12 cellular contexts compared by ENCODE assay signal in the genomic region with DNA sequence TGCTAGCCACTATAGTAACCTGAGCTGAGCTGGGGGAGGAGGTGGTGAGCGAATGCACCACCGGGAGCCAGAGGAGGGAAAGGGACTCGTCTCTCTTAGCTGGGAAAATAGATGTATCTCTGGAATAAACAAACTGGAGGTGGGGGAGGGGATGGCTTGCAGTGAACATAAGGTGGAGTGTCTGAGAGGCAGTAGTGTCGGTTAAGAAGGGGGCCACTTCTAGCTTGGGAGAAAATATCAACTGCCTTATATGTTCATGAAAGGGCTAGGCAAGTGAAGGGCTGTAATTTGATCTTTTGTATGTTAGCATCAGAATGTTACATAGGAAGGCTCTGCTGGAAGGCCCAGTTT. TPM values are rescaled to one million over a fixed set of nuclear protein-coding genes. Genes with fewer than 3 reads are reported as not detected.
DNase-seq lines count a peak whose midpoint lies in the region; ATAC-seq and TF ChIP-seq lines count a peak whose summit lies in the region.
"Had no signal": no experiment of that assay in that cellular context is flagged by ENCODE, and none has a peak within 500 bp of the region (broad histone marks: within the 10 kb centered on the region; RNA-seq: fewer than 3 reads in every experiment).

No MANE protein-coding gene starts in this region.

- peak overlapping the region; percentile 81; the same call in 1 of the 2 replicates for H3K4me2 ChIP-seq in OCI-LY1 (ENCODE audit: low read length)

- H3K4me1 ChIP-seq in OCI-LY1 (ENCODE audit: insufficient read depth, low read length, severe bottlenecking): peaks cover 34% of the 10 kb centered on the region
- H3K4me1 ChIP-seq in iPS-15b (ENCODE audit: control insufficient read depth, insufficient read depth, low read length): peaks cover 13% of the 10 kb centered on the region
- peaks cover 0 to 12% (median 8%) of the 10 kb centered on the region in 4 donors for H3K4me1 ChIP-seq in transverse colon
- peaks cover 3 to 27% of the 10 kb centered on the region in 2 donors for H3K4me1 ChIP-seq in left lung

- no peaks in the 10 kb centered on the region for H3K9me3 ChIP-seq in OCI-LY1 (ENCODE audit: low read length)
- no peaks in the 10 kb centered on the region for H3K9me3 ChIP-seq in iPS-15b (ENCODE audit: control insufficient read depth, insufficient read depth, low read length)
- no peaks in the 10 kb centered on the region for H3K9me3 ChIP-seq in transverse colon
- no peaks in the 10 kb centered on the region for H3K9me3 ChIP-seq in left lung
- H3K9me3 ChIP-seq: HAP-1 had no signal

- intact Hi-C loops in transverse colon (cut with DNase I; ENCODE audit: low total_unique reads): loop anchor here (10.0 kb wide), 1 partner anchor 122 kb away; no protein-coding TSS in a partner anchor
- intact Hi-C loops in left lung (cut with DNase I): no loop called here

- in situ Hi-C loops in transverse colon (cut with MboI; ENCODE audit: low pct_ligation_motif_present in 1 of 4, low pct_unique_long_range_greater_than_20kb in 1 of 4, low sequenced_read_pairs in 3 of 4): loop anchor here in 3 of 4 donors (10.0 to 25.0 kb wide), 4 partner anchors 129 to 529 kb away; no protein-coding TSS in a partner anchor

- no peak for TF ChIP-seq POLR2A in transverse colon (IDR thresholded peaks at IDR 0.05)

- TF ChIP-seq CTCF in OCI-LY1 (IDR thresholded peaks at IDR 0.05; ENCODE audit: low read length) (no peak), transverse colon (IDR thresholded peaks at IDR 0.05) (no peak), left lung (IDR thresholded peaks at IDR 0.05) (no peak)

- WGBS in transverse colon (ENCODE audit: low coverage in 1 of 2), 2 donors: 66 to 83% methylated on average over 2 to 4 of the region's 4 CpGs

- ATAC-seq in left lung: no peak
- ATAC-seq: naive thymus-derived CD8-positive, alpha-beta T cell had no signal

- no peak overlapping the region for H2AFZ ChIP-seq in OCI-LY1 (ENCODE audit: low read length)

- no peaks in the 10 kb centered on the region for H3K27me3 ChIP-seq in OCI-LY1 (ENCODE audit: insufficient read depth, low read length)
- H3K27me3 ChIP-seq in iPS-15b (ENCODE audit: control insufficient read depth, insufficient read depth, low read length): peaks cover 21% of the 10 kb centered on the region
- no peaks in the 10 kb centered on the region for H3K27me3 ChIP-seq in transverse colon
- peaks cover 0 to 69% of the 10 kb centered on the region in 2 donors for H3K27me3 ChIP-seq in left lung

- no peaks in the 10 kb centered on the region for H4K20me1 ChIP-seq in OCI-LY1 (ENCODE audit: insufficient read depth, low read length)

- H3K9ac ChIP-seq in OCI-LY1 (ENCODE audit: low read length) (no peak overlapping the region), iPS-15b (ENCODE audit: low read depth, low read length) (no peak overlapping the region)

- DNase-seq in NCI-H1417 (lab: John Stamatoyannopoulos, UW): peak; percentile 40 to 78 (median 77)
- DNase-seq in NCI-H1417 treated with DMSO at 0.1 percent for 48 hours (lab: John Stamatoyannopoulos, UW): no peak
- peak; percentile 33 for DNase-seq in transverse colon
- no peak for DNase-seq in stimulated activated CD4-positive, alpha-beta T cell treated with anti-CD3 and anti-CD28 coated beads, Interleukin-12 subunit alpha, Interleukin-12 subunit beta, amount 100 ng/mL, for 4 hours
- DNase-seq in left lung: no peak
- no peak for DNase-seq in amygdala (lab: John Stamatoyannopoulos, UW)
- DNase-seq: 8988T; activated naive CD8-positive, alpha-beta T cell treated with anti-CD3 and anti-CD28 coated beads, Interleukin-2, amount 10 ng/mL, durations not matched to agents 7 days and 5 days; naive thymus-derived CD8-positive, alpha-beta T cell had no signal

- no peaks in the 10 kb centered on the region for H3F3A ChIP-seq in OCI-LY1 (ENCODE audit: insufficient read depth, low read length)

- H3K9me2 ChIP-seq in OCI-LY1 (ENCODE audit: low read depth, low read length): no peaks in the 10 kb centered on the region

- H3K36me3 ChIP-seq in OCI-LY1 (ENCODE audit: insufficient read depth, low read length) (no peaks in the 10 kb centered on the region), iPS-15b (ENCODE audit: control insufficient read depth, insufficient read depth, low read length) (no peaks in the 10 kb centered on the region), transverse colon (no peaks in the 10 kb centered on the region), left lung (no peaks in the 10 kb centered on the region)
- H3K36me3 ChIP-seq: HAP-1 had no signal

- TF ChIP-seq EP300 in transverse colon (IDR thresholded peaks at IDR 0.05; ENCODE audit: low read depth): no peak

- H3K4me3 ChIP-seq in OCI-LY1 (ENCODE audit: low read depth, low read length, poor library complexity, severe bottlenecking) (peak overlapping the region; percentile 89), iPS-15b (ENCODE audit: low read depth, low read length) (peak overlapping the region; percentile 58), transverse colon (peak overlapping the region in 2 of 4 donors; percentile 20 to 79), left lung (peak overlapping the region in 1 of 2 donors; percentile 65)
- H3K4me3 ChIP-seq: HAP-1 had no signal

- H3K27ac ChIP-seq in OCI-LY1 (ENCODE audit: low read depth, low read length, poor library complexity, severe bottlenecking) (no peak overlapping the region), transverse colon (peak overlapping the region; percentile 95 to 99 (median 98)), left lung (peak overlapping the region in 1 of 2 donors; percentile 56)

- no peaks in the 10 kb centered on the region for H3K79me2 ChIP-seq in OCI-LY1 (ENCODE audit: insufficient read depth, low read length)

RNA-seq across cellular contexts. Expression of a gene that starts 2.2 kb away (rescaled TPM):
- total RNA-seq in transverse colon: 10 to 100 TPM; 16.2 to 33.6 (median 24.4) TPM
- total RNA-seq in left lung: 10 to 100 TPM; 26.4 to 27.5 TPM

Comparison
In these comparisons a context has a peak if more than half of its experiments do, and no peak if none do; other contexts are left out.
1. DNase-seq: peak in NCI-H1417 (3 of 3) and transverse colon (single experiment); none in NCI-H1417 treated with DMSO at 0.1 percent for 48 hours (single experiment), stimulated activated CD4-positive, alpha-beta T cell treated with anti-CD3 and anti-CD28 coated beads, Interleukin-12 subunit alpha, Interleukin-12 subunit beta, amount 100 ng/mL, for 4 hours (single experiment), left lung (0 of 2) and amygdala (0 of 56).